11 cellular contexts compared by ENCODE assay signal in genomic region chr10:86518781-86519180, GRCh38. TPM values are rescaled to one million over a fixed set of nuclear protein-coding genes. Genes with fewer than 3 reads are reported as not detected.
DNase-seq lines count a peak whose midpoint lies in the region; ATAC-seq and TF ChIP-seq lines count a peak whose summit lies in the region.
"Had no signal": no experiment of that assay in that cellular context is flagged by ENCODE, and none has a peak within 500 bp of the region (broad histone marks: within the 10 kb centered on the region; RNA-seq: fewer than 3 reads in every experiment).

No MANE protein-coding gene starts in this region.

- H3K27me3 Mint-ChIP-seq in CD8-positive, alpha-beta T cell (ENCODE audit: low read depth), result no peaks in the 10 kb centered on the region
- H3K27me3 Mint-ChIP-seq in HFFc6 (ENCODE audit: insufficient read depth), result no peaks in the 10 kb centered on the region
- H3K27me3 Mint-ChIP-seq in activated naive CD8-positive, alpha-beta T cell, result no peaks in the 10 kb centered on the region
- H3K27me3 Mint-ChIP-seq in nephron (ENCODE audit: low read depth), result no peaks in the 10 kb centered on the region

- POLR2A ChIA-PET in CD8-positive, alpha-beta T cell (lab: Charles Lee), result interaction anchor here (1.5 kb wide), 1 partner anchor 11 kb away, joined by 3 read pairs; no protein-coding TSS in a partner anchor

- H3K36me3 Mint-ChIP-seq in CD8-positive, alpha-beta T cell, result peaks cover 53% of the 10 kb centered on the region
- H3K36me3 Mint-ChIP-seq in HFFc6 (ENCODE audit: low read depth) (peaks cover 42% of the 10 kb centered on the region), nephron (ENCODE audit: low read depth) (peaks cover 43% of the 10 kb centered on the region)
- peaks cover 10% of the 10 kb centered on the region for H3K36me3 Mint-ChIP-seq in activated naive CD8-positive, alpha-beta T cell

- no peak for ATAC-seq in CD8-positive, alpha-beta T cell
- ATAC-seq in HG03025 (IDR thresholded peaks at IDR 0.05; ENCODE audit: low FRiP score, unreplicated experiment), result no peak

- peak overlapping the region; percentile 34 for H3K27ac Mint-ChIP-seq in CD8-positive, alpha-beta T cell
- H3K27ac Mint-ChIP-seq in HFFc6 (peak overlapping the region; percentile 21), nephron (no peak overlapping the region)
- H3K27ac Mint-ChIP-seq in activated naive CD8-positive, alpha-beta T cell, result peak overlapping the region; percentile 50

- peak overlapping the region; percentile 19 for H3K4me3 Mint-ChIP-seq in CD8-positive, alpha-beta T cell
- H3K4me3 Mint-ChIP-seq in HFFc6 (peak overlapping the region; percentile 84), nephron (peak overlapping the region; percentile 68 to 89 (median 82))
- peak overlapping the region; percentile 86 for H3K4me3 Mint-ChIP-seq in activated naive CD8-positive, alpha-beta T cell

- CTCF ChIA-PET in CD8-positive, alpha-beta T cell (lab: Charles Lee), result interaction anchor here (0.9 to 1.6 kb wide), 2 partner anchors 39 to 119 kb away, joined by 3 to 4 read pairs; no protein-coding TSS in a partner anchor

- H3K9me3 ChIP-seq in CD8-positive, alpha-beta T cell (ENCODE audit: low read length), result no peaks in the 10 kb centered on the region
- H3K9me3 ChIP-seq: colonic mucosa, spleen had no signal

- peaks cover 63% of the 10 kb centered on the region for H3K4me1 ChIP-seq in CD8-positive, alpha-beta T cell (ENCODE audit: insufficient read depth, low read length)

- TF ChIP-seq CTCF in CD8-positive, alpha-beta T cell (IDR thresholded peaks at IDR 0.05), result no peak
- TF ChIP-seq CTCF in HFFc6 (IDR thresholded peaks at IDR 0.05) (no peak), nephron (IDR thresholded peaks at IDR 0.05; ENCODE audit: unreplicated experiment in 3 of 3) (no peak)

- H3K27ac ChIP-seq in CD8-positive, alpha-beta T cell (ENCODE audit: low read depth, low read length), result no peak overlapping the region
- H3K27ac ChIP-seq: colonic mucosa, spleen had no signal

- no peak for DNase-seq in CD8-positive, alpha-beta T cell
- DNase-seq in HFFc6, result no peak
- no peak for DNase-seq in COR-L47 (lab: John Stamatoyannopoulos, UW)
- DNase-seq in OCI-M1 (lab: John Stamatoyannopoulos, UW), result no peak
- no peak for DNase-seq in COLO829 (ENCODE audit: low spot score)
- DNase-seq: colonic mucosa, NCI-H146, spleen had no signal

- intact Hi-C loops in CD8-positive, alpha-beta T cell (cut with DNase I, micrococcal nuclease), result loop anchor here in 1 of 2 experiments (10.0 kb wide), 1 partner anchor 64 kb away; no protein-coding TSS in a partner anchor

- H3K4me1 Mint-ChIP-seq in CD8-positive, alpha-beta T cell (ENCODE audit: low read depth), result peaks cover 84% of the 10 kb centered on the region
- H3K4me1 Mint-ChIP-seq in HFFc6 (ENCODE audit: low read depth) (peaks cover 65% of the 10 kb centered on the region), nephron (peaks cover 56% of the 10 kb centered on the region)
- peaks cover 78% of the 10 kb centered on the region for H3K4me1 Mint-ChIP-seq in activated naive CD8-positive, alpha-beta T cell (ENCODE audit: low read depth)

- peaks cover 10% of the 10 kb centered on the region for H3K36me3 ChIP-seq in CD8-positive, alpha-beta T cell (ENCODE audit: insufficient read depth, low read length)

- H3K4me3 ChIP-seq in CD8-positive, alpha-beta T cell (ENCODE audit: low read depth, low read length), result no peak overlapping the region
- H3K4me3 ChIP-seq: colonic mucosa had no signal

- no peaks in the 10 kb centered on the region for H3K9me3 Mint-ChIP-seq in CD8-positive, alpha-beta T cell
- no peaks in the 10 kb centered on the region for H3K9me3 Mint-ChIP-seq in HFFc6
- H3K9me3 Mint-ChIP-seq in activated naive CD8-positive, alpha-beta T cell (ENCODE audit: low read depth), result no peaks in the 10 kb centered on the region
- no peaks in the 10 kb centered on the region for H3K9me3 Mint-ChIP-seq in nephron

- no peaks in the 10 kb centered on the region for H3K27me3 ChIP-seq in CD8-positive, alpha-beta T cell (ENCODE audit: insufficient read depth, low read length)
- H3K27me3 ChIP-seq: colonic mucosa, spleen had no signal

RNA-seq across cellular contexts. Expression of gene WAPL, which starts 2.8 kb away (rescaled TPM):
- 10 to 100 TPM; 35.3 to 36.0 TPM for total RNA-seq in CD8-positive, alpha-beta T cell
- 10 to 100 TPM; 30.7 to 37.1 (median 33.6) TPM for total RNA-seq in HFFc6 (2021; fragmentation: NEBNext Ultra II Directional; extraction: Animal tissue kit (Norgen Biotek cat#: 25700))

Comparison
In these comparisons a context has a peak if more than half of its experiments do, and no peak if none do; other contexts are left out.
1. H3K27ac Mint-ChIP-seq: peak in CD8-positive, alpha-beta T cell (single experiment), HFFc6 (single experiment) and activated naive CD8-positive, alpha-beta T cell (single experiment); none in nephron (0 of 3).
2. H3K4me3 Mint-ChIP-seq: peak in every context shown above with its lines; median percentile 86 in activated naive CD8-positive, alpha-beta T cell; 84 in HFFc6; 82 in nephron; 19 in CD8-positive, alpha-beta T cell.